8 cellular contexts compared by ENCODE assay signal in genomic region chr9:135887021-135887507, GRCh38. TPM values are rescaled to one million over a fixed set of nuclear protein-coding genes. Genes with fewer than 3 reads are reported as not detected.
DNase-seq lines count a peak whose midpoint lies in the region; ATAC-seq and TF ChIP-seq lines count a peak whose summit lies in the region.

No MANE protein-coding gene starts in this region.

- no peak for ATAC-seq in GM18867 (IDR thresholded peaks at IDR 0.05; ENCODE audit: unreplicated experiment)

- no peak overlapping the region for H3K27ac ChIP-seq in PC-9

- no peak overlapping the region for H2AFZ ChIP-seq in PC-9

- no peaks in the 10 kb centered on the region for H3K36me3 Mint-ChIP-seq in chondrocyte (ENCODE audit: low read depth)

- no peaks in the 10 kb centered on the region for H3K27me3 ChIP-seq in PC-9 (ENCODE audit: insufficient read depth, low read depth)

- CTCF ChIA-PET in PC-9 (lab: Charles Lee): no interaction called here

- TF ChIP-seq CTCF in chondrocyte (IDR thresholded peaks at IDR 0.05) (no peak), PC-9 (conservative IDR thresholded peaks at IDR 0.05) (no peak)

- H3K4me2 ChIP-seq in PC-9: no peak overlapping the region

- H3K4me1 ChIP-seq in PC-9 (replicated peaks; ENCODE audit: insufficient read depth): no peaks in the 10 kb centered on the region

- peaks cover 65% of the 10 kb centered on the region for H3K4me1 Mint-ChIP-seq in chondrocyte (ENCODE audit: low read depth)

- POLR2A ChIA-PET in PC-9 (lab: Charles Lee; ENCODE audit: unreplicated experiment): no interaction called here

- intact Hi-C loops in PC-9 (cut with micrococcal nuclease; ENCODE audit: unreplicated experiment): no loop called here

- H4K20me1 ChIP-seq in PC-9 (ENCODE audit: insufficient read depth): no peaks in the 10 kb centered on the region

- H3K27ac Mint-ChIP-seq in chondrocyte (ENCODE audit: unreplicated experiment): peak overlapping the region; percentile 90

- no peaks in the 10 kb centered on the region for H3K9me3 Mint-ChIP-seq in chondrocyte (ENCODE audit: low read depth)

- H3K4me3 ChIP-seq in GM08714 (ENCODE audit: low read length) (peak overlapping the region; percentile 18; the same call in 1 of the 2 replicates), PC-9 (no peak overlapping the region)

- no peaks in the 10 kb centered on the region for H3K27me3 Mint-ChIP-seq in chondrocyte (ENCODE audit: low read depth)

- H3K9me3 ChIP-seq in PC-9 (ENCODE audit: insufficient read depth, low read depth): no peaks in the 10 kb centered on the region

- no peaks in the 10 kb centered on the region for H3K79me2 ChIP-seq in PC-9 (ENCODE audit: low read depth)

- H3K4me3 Mint-ChIP-seq in chondrocyte (ENCODE audit: unreplicated experiment): no peak overlapping the region

- H3K36me3 ChIP-seq in PC-9 (ENCODE audit: low read depth): no peaks in the 10 kb centered on the region

- no peaks in the 10 kb centered on the region for H3K9me2 ChIP-seq in PC-9 (ENCODE audit: insufficient read depth)

- peak; percentile 88 for DNase-seq in NOMO-1 treated with DMSO at 0.1 percent for 48 hours (lab: John Stamatoyannopoulos, UW; ENCODE audit: unreplicated experiment)
- no peak for DNase-seq in chondrocyte (ENCODE audit: low spot score)
- DNase-seq in pons (ENCODE audit: low spot score): peak; percentile 81
- no peak for DNase-seq in DMS 273 (lab: John Stamatoyannopoulos, UW; ENCODE audit: unreplicated experiment)
- DNase-seq in NCI-H1092 treated with DMSO at 0.1 percent for 48 hours (lab: John Stamatoyannopoulos, UW): no peak
- no peak for DNase-seq in PC-9

- no peaks in the 10 kb centered on the region for H3F3A ChIP-seq in PC-9 (ENCODE audit: insufficient read depth, low read depth)

- BruUV-seq in PC-9 (replicated peaks; lab: Mats Ljungman, UMichigan): no TSS peak

RNA-seq across cellular contexts. Expression of gene CAMSAP1, which starts 20.3 kb away (rescaled TPM):
- total RNA-seq in chondrocyte (27.1 to 35.5 TPM (median 27.7 TPM) in 3 replicates), PC-9 (2021) (16.7 and 17.3 TPM in 2 replicates)

Comparison
In these comparisons a context has a peak if more than half of its experiments do, and no peak if none do; other contexts are left out.
1. DNase-seq: peak in NOMO-1 treated with DMSO at 0.1 percent for 48 hours (single experiment) and pons (single experiment); none in chondrocyte (single experiment), DMS 273 (single experiment), NCI-H1092 treated with DMSO at 0.1 percent for 48 hours (single experiment) and PC-9 (0 of 2).